In genomic region chr17:28807925-28808641, GRCh38 we compare ENCODE assay signal across 8 cellular contexts. TPM values are rescaled to one million over a fixed set of nuclear protein-coding genes. Genes with fewer than 3 reads are reported as not detected.
DNase-seq lines count a peak whose midpoint lies in the region; ATAC-seq and TF ChIP-seq lines count a peak whose summit lies in the region.

No MANE protein-coding gene starts in this region.

- H3K4me3 Mint-ChIP-seq in T-cell: no peak overlapping the region

- CTCF ChIA-PET in T-cell (lab: Charles Lee): interaction anchor here in 1 of 2 donors (0.6 to 0.8 kb wide), 3 partner anchors 45 to 82 kb away, joined by 3 to 5 read pairs (median 3); partner anchors contain the start of gene TLCD1

- TF ChIP-seq CTCF in AG09319 (IDR thresholded peaks at IDR 0.05; ENCODE audit: low read depth, low read length): no peak

- H3K9me3 Mint-ChIP-seq in T-cell: no peaks in the 10 kb centered on the region

- peaks cover 12% of the 10 kb centered on the region for H3K36me3 Mint-ChIP-seq in T-cell

- DNase-seq in AG09319 (ENCODE audit: extremely low read depth, low read depth): peak; percentile 70
- DNase-seq in HT-29 (ENCODE audit: low spot score): peak; percentile 64
- DNase-seq in T-cell: no peak
- peak; percentile 85 for DNase-seq in fibroblast of the conjunctiva (ENCODE audit: low read depth)
- DNase-seq in pulmonary artery endothelial cell (ENCODE audit: low read depth, low spot score): peak; percentile 78
- no peak for DNase-seq in middle frontal gyrus (ENCODE audit: extremely low spot score, low spot score)
- DNase-seq in activated CD4-positive, alpha-beta T cell treated with anti-CD3 and anti-CD28 coated beads, Interleukin-2, amount 50 U/mL, for 4 hours: no peak

- POLR2A ChIA-PET in T-cell (lab: Charles Lee): no interaction called here

- peaks cover 27 to 42% (median 38%) of the 10 kb centered on the region in 3 donors for H3K4me1 Mint-ChIP-seq in T-cell

- no peaks in the 10 kb centered on the region for H3K27me3 Mint-ChIP-seq in T-cell

- H3K27ac Mint-ChIP-seq in T-cell: peak overlapping the region; percentile 8 to 51

- ATAC-seq in T-cell (replicated peaks in 1 of 4): no peak
- no peak for ATAC-seq in GM19324 (IDR thresholded peaks at IDR 0.05; ENCODE audit: low FRiP score, unreplicated experiment)

RNA-seq across cellular contexts. Expression of gene FAM222B, which starts 34.5 kb away (rescaled TPM):
- 9.5 and 13.0 TPM in 2 replicates for total RNA-seq in HT-29 (2014; rRNA removed; shearing (Covaris generic))
- total RNA-seq in T-cell: 10 to 100 TPM; 17.6 to 23.4 (median 23.3) TPM
- total RNA-seq in pulmonary artery endothelial cell: 3.4 and 5.5 TPM in 2 replicates

RNA-seq across cellular contexts. Expression of gene ERAL1, which starts 46.7 kb away (rescaled TPM):
- total RNA-seq in HT-29 (2014; rRNA removed; shearing (Covaris generic)): 29.1 and 33.0 TPM in 2 replicates
- total RNA-seq in T-cell (10 to 100 TPM; 18.9 to 33.7 (median 29.0) TPM), pulmonary artery endothelial cell (30.7 and 49.2 TPM in 2 replicates)

Comparison
In these comparisons a context has a peak if more than half of its experiments do, and no peak if none do; other contexts are left out.
1. DNase-seq: peak in AG09319 (single experiment), HT-29 (single experiment), fibroblast of the conjunctiva (single experiment) and pulmonary artery endothelial cell (single experiment); none in T-cell (0 of 34), middle frontal gyrus (single experiment) and activated CD4-positive, alpha-beta T cell treated with anti-CD3 and anti-CD28 coated beads, Interleukin-2, amount 50 U/mL, for 4 hours (0 of 2).